Comparison of ENCODE assay signal across 8 cellular contexts in genomic region chr11:126061707-126062678, GRCh38. TPM values are rescaled to one million over a fixed set of nuclear protein-coding genes. Genes with fewer than 3 reads are reported as not detected.
DNase-seq lines count a peak whose midpoint lies in the region; ATAC-seq, FAIRE-seq and TF ChIP-seq lines count a peak whose summit lies in the region.

No MANE protein-coding gene starts in this region.

- H3K9me3 Mint-ChIP-seq in activated CD4-positive, alpha-beta T cell treated with anti-CD3 and anti-CD28 coated beads, Interleukin-2, amount 10 ng/mL, durations not matched to agents 7 days and 5 days = no peaks in the 10 kb centered on the region
- H3K9me3 Mint-ChIP-seq in naive B cell = peaks cover 0 to 12% (median 4%) of the 10 kb centered on the region in 7 donors

- H3K36me3 ChIP-seq in BLaER1 (no peaks in the 10 kb centered on the region), suprapubic skin (no peaks in the 10 kb centered on the region)

- H3K27me3 Mint-ChIP-seq in activated CD4-positive, alpha-beta T cell treated with anti-CD3 and anti-CD28 coated beads, Interleukin-2, amount 10 ng/mL, durations not matched to agents 7 days and 5 days = peaks cover 50% of the 10 kb centered on the region
- H3K27me3 Mint-ChIP-seq in naive B cell = peaks cover 51 to 64% (median 53%) of the 10 kb centered on the region in 3 donors

- TF ChIP-seq EP300 in suprapubic skin (IDR thresholded peaks at IDR 0.05) = no peak

- ATAC-seq in GM21447 (IDR thresholded peaks at IDR 0.05; ENCODE audit: unreplicated experiment) (peak; percentile 1), naive B cell (ENCODE audit: low read depth in 2 of 2) (no peak)

- H3K9me3 ChIP-seq in BLaER1 (no peaks in the 10 kb centered on the region), suprapubic skin (no peaks in the 10 kb centered on the region)

- H3K27ac ChIP-seq in BLaER1 (no peak overlapping the region), suprapubic skin (peak overlapping the region; percentile 89)

- H3K4me3 Mint-ChIP-seq in activated CD4-positive, alpha-beta T cell treated with anti-CD3 and anti-CD28 coated beads, Interleukin-2, amount 10 ng/mL, durations not matched to agents 7 days and 5 days = peak overlapping the region; percentile 77
- H3K4me3 Mint-ChIP-seq in naive B cell = peak overlapping the region; percentile 73 to 92 (median 86)

- TF ChIP-seq CTCF in epithelial cell of proximal tubule (conservative IDR thresholded peaks at IDR 0.05; ENCODE audit: low read depth, low read length) = peak; percentile 79
- TF ChIP-seq CTCF in suprapubic skin (IDR thresholded peaks at IDR 0.05) = peak in 1 of 2 donors; percentile 60

- DNase-seq in NCI-H1694 treated with DMSO at 0.1 percent for 48 hours (lab: John Stamatoyannopoulos, UW) (peak; percentile 13), epithelial cell of proximal tubule (ENCODE audit: low read depth) (no peak), naive B cell (peak; percentile 1), suprapubic skin (ENCODE audit: low spot score in 2 of 2) (peak in 1 of 2 donors; percentile 85), GM12892 (ENCODE audit: insufficient read length) (no peak)
- peak; percentile 28 for DNase-seq in activated CD4-positive, alpha-beta T cell treated with anti-CD3 and anti-CD28 coated beads, Interleukin-2, amount 10 ng/mL, durations not matched to agents 7 days and 5 days

- no peaks in the 10 kb centered on the region; the same call in 1 of the 2 replicates for H4K20me1 ChIP-seq in BLaER1

- WGBS in suprapubic skin = 2% methylated on average over 25 of the region's 57 CpGs

- peak overlapping the region; percentile 71 for H3K27ac Mint-ChIP-seq in activated CD4-positive, alpha-beta T cell treated with anti-CD3 and anti-CD28 coated beads, Interleukin-2, amount 10 ng/mL, durations not matched to agents 7 days and 5 days
- peak overlapping the region in 2 of 6 donors; percentile 12 to 16 for H3K27ac Mint-ChIP-seq in naive B cell

- peaks cover 13% of the 10 kb centered on the region for H3K4me1 ChIP-seq in BLaER1
- peaks cover 48% of the 10 kb centered on the region for H3K4me1 ChIP-seq in suprapubic skin

- CTCF ChIA-PET in activated CD4-positive, alpha-beta T cell treated with anti-CD3 and anti-CD28 coated beads, Interleukin-2, amount 10 ng/mL, durations not matched to agents 7 days and 5 days (lab: Charles Lee) = interaction anchor here (0.6 to 1.1 kb wide), 2 partner anchors 36 to 77 kb away, joined by 3 to 4 read pairs; no protein-coding TSS in a partner anchor

- peaks cover 23% of the 10 kb centered on the region for H3K27me3 ChIP-seq in BLaER1
- no peaks in the 10 kb centered on the region for H3K27me3 ChIP-seq in suprapubic skin

- H3K4me1 Mint-ChIP-seq in activated CD4-positive, alpha-beta T cell treated with anti-CD3 and anti-CD28 coated beads, Interleukin-2, amount 10 ng/mL, durations not matched to agents 7 days and 5 days = peaks cover 10% of the 10 kb centered on the region
- peaks cover 6 to 13% (median 7%) of the 10 kb centered on the region in 3 donors for H3K4me1 Mint-ChIP-seq in naive B cell

- peak overlapping the region; percentile 99 for H3K4me2 ChIP-seq in BLaER1

- H3K9ac ChIP-seq in BLaER1 = peak overlapping the region; percentile 99

- POLR2A ChIA-PET in activated CD4-positive, alpha-beta T cell treated with anti-CD3 and anti-CD28 coated beads, Interleukin-2, amount 10 ng/mL, durations not matched to agents 7 days and 5 days (lab: Charles Lee) = no interaction called here

- FAIRE-seq in GM12892 (lab: Jason Lieb, UNC) = no peak

- TF ChIP-seq POLR2A in suprapubic skin (IDR thresholded peaks at IDR 0.05) (no peak), GM12892 (IDR thresholded peaks at IDR 0.05; ENCODE audit: low read depth, low read length) (no peak)

- H3K4me3 ChIP-seq in BLaER1 (peak overlapping the region; percentile 75), epithelial cell of proximal tubule (ENCODE audit: low read depth, low read length) (peak overlapping the region; percentile 63), suprapubic skin (peak overlapping the region; percentile 80)

- H3K36me3 Mint-ChIP-seq in activated CD4-positive, alpha-beta T cell treated with anti-CD3 and anti-CD28 coated beads, Interleukin-2, amount 10 ng/mL, durations not matched to agents 7 days and 5 days (ENCODE audit: low read depth) = no peaks in the 10 kb centered on the region
- no peaks in the 10 kb centered on the region for H3K36me3 Mint-ChIP-seq in naive B cell

RNA-seq across cellular contexts. Expression of gene CDON, which starts 0.7 kb away (rescaled TPM):
- total RNA-seq in activated CD4-positive, alpha-beta T cell treated with anti-CD3 and anti-CD28 coated beads, Interleukin-2, amount 10 ng/mL, durations not matched to agents 7 days and 5 days = 1 to 10 TPM; 2.6 to 3.4 TPM
- total RNA-seq in epithelial cell of proximal tubule (3.3 and 4.9 TPM in 2 replicates), suprapubic skin (10 to 100 TPM; 27.6 to 67.4 (median 43.1) TPM)
- polyA plus RNA-seq in naive B cell (ENCODE audit: low read depth in 6 of 6) = not detected
- 0.15 TPM for polyA plus RNA-seq in GM12892 (2012; ENCODE audit: missing spikeins)

Comparison
In these comparisons a context has a peak if more than half of its experiments do, and no peak if none do; other contexts are left out.
1. DNase-seq: peak in NCI-H1694 treated with DMSO at 0.1 percent for 48 hours (single experiment), activated CD4-positive, alpha-beta T cell treated with anti-CD3 and anti-CD28 coated beads, Interleukin-2, amount 10 ng/mL, durations not matched to agents 7 days and 5 days (single experiment) and naive B cell (single experiment); none in epithelial cell of proximal tubule (single experiment) and GM12892 (single experiment).
2. Peak in every context shown above with its lines, with median percentiles within 50 percentile points of each other: H3K4me3 ChIP-seq.